Comparison of ENCODE assay signal across 9 cellular contexts in the genomic region with DNA sequence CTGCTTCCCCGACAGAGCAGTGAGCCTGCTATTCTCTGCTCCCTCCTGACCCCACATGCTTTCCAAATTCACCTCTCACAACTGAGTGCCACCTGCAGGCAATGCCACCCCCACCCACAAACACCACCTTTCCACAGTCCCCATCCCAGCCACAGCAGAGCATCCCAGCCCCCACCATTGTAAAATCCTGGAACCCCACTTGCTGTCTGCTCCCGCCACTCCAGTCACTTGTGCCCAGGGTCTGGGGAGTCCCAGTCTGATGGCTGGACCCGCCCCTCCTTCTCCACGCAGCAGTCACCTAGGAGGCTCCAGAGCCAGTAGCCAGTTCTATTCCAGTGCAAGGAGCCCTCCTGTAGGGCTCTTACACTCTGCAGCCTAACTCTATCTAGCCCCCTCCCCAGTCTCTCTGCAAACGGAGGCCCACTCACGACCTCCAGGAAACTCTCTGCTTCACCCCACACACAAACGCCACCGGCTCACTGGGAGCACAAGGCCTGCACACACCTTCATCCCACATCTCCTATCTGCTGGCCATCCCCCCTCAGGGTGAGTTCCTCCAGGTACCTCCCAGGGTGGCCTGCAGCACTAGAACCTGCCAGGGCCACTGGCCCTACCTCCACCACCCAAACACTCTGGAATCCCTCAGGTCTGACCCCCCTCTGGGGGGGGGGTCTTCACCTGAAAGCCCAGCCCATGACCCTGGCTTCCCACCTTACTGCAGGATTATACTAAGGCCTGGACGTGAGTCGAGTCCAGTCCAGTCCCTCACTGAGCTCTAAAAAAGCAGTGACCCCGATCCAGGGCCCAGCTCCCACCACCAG. TPM values are rescaled to one million over a fixed set of nuclear protein-coding genes. Genes with fewer than 3 reads are reported as not detected.
A peak's percentile ranks its signal among the peaks of the same experiment; 100 is the strongest.
DNase-seq lines count a peak whose midpoint lies in the region; ATAC-seq, FAIRE-seq and TF ChIP-seq lines count a peak whose summit lies in the region.
"Had no signal": no experiment of that assay in that cellular context is flagged by ENCODE, and none has a peak within 500 bp of the region (broad histone marks: within the 10 kb centered on the region; RNA-seq: fewer than 3 reads in every experiment).

No MANE protein-coding gene starts in this region.

- H3K4me3 Mint-ChIP-seq in neural crest cell: peak overlapping the region; percentile 99

- no peak overlapping the region for H3K14ac ChIP-seq in H1 (ENCODE audit: insufficient read length)

- H2AFZ ChIP-seq in Loucy (ENCODE audit: low read length) (no peak overlapping the region), H1 (ENCODE audit: low read length) (no peak overlapping the region)

- H3K9ac ChIP-seq in Loucy (ENCODE audit: low read depth, low read length, poor library complexity, severe bottlenecking) (peak overlapping the region; percentile 99), H1 (replicated peaks in 1 of 4; ENCODE audit: extremely low read depth in 1 of 4, low read depth in 3 of 4, low read length in 3 of 4) (peak overlapping the region in 3 of 4 experiments; percentile 61 to 86 (median 78); a peak in 5 of 7 replicates)

- H2BK12ac ChIP-seq in H1 (ENCODE audit: low read depth, low read length): no peak overlapping the region

- WGBS in H1 (ENCODE audit: extremely low coverage in 1 of 2, insufficient coverage in 1 of 2, insufficient read length in 1 of 2, insufficient replicate concordance in 2 of 2, low coverage in 1 of 2, low lambda C conversion rate in 2 of 2, missing lambda C conversion rate in 1 of 2), 2 experiments: 78% methylated on average over 11 of the region's 11 CpGs; no CpG with 5 or more reads in 1 of the 2 experiments

- H3K9me3 ChIP-seq in Loucy (ENCODE audit: insufficient read depth, low read depth, low read length): no peaks in the 10 kb centered on the region
- no peaks in the 10 kb centered on the region for H3K9me3 ChIP-seq in H1 (ENCODE audit: insufficient read depth in 2 of 2, low read depth in 1 of 2, low read length in 1 of 2)

- no peaks in the 10 kb centered on the region for H3K9me3 Mint-ChIP-seq in neural crest cell

- no peak overlapping the region for H2BK15ac ChIP-seq in H1 (ENCODE audit: low read length)

- peak overlapping the region; percentile 20 for H4K91ac ChIP-seq in H1 (replicated peaks; ENCODE audit: insufficient read length, low read length)

- POLR2A ChIA-PET in H1 (lab: Charles Lee; ENCODE audit: partially characterized antibody): interaction anchor here (0.8 to 1.5 kb wide), 6 partner anchors 9 to 69 kb away, joined by 3 to 10 read pairs (median 5); no protein-coding TSS in a partner anchor

- FAIRE-seq in H1 (lab: Jason Lieb, UNC): no peak

- no peak overlapping the region; the same call in 1 of the 2 replicates for H2AK5ac ChIP-seq in H1 (ENCODE audit: low read depth, low read length)

- no peak overlapping the region for H2BK20ac ChIP-seq in H1 (ENCODE audit: low read length)

- CTCF ChIA-PET in H1 (lab: Charles Lee; ENCODE audit: partially characterized antibody): interaction anchor here (0.8 to 1.0 kb wide), 2 partner anchors 32 to 33 kb away, joined by 3 to 4 read pairs; no protein-coding TSS in a partner anchor

- H3K79me2 ChIP-seq in Loucy (ENCODE audit: insufficient read depth, low read length): peaks cover 90% of the 10 kb centered on the region
- peaks cover 0 to 26% of the 10 kb centered on the region in 2 experiments; a peak in 3 of 4 replicates for H3K79me2 ChIP-seq in H1 (ENCODE audit: control insufficient read depth in 1 of 2, insufficient read depth in 2 of 2, low read length in 2 of 2)

- H3K36me3 ChIP-seq in Loucy (ENCODE audit: insufficient read depth, low read length) (peaks cover 21% of the 10 kb centered on the region; the same call in 1 of the 2 replicates), H1 (ENCODE audit: control insufficient read depth in 2 of 4, insufficient read depth in 4 of 4, low read length in 3 of 4) (peaks cover 2 to 16% (median 14%) of the 10 kb centered on the region in 4 experiments; a peak in 6 of 8 replicates)

- H2BK120ac ChIP-seq in H1 (replicated peaks; ENCODE audit: low read depth, low read length): no peak overlapping the region

- no peaks in the 10 kb centered on the region for H3K27me3 Mint-ChIP-seq in neural crest cell (ENCODE audit: low read depth)

- H3K23ac ChIP-seq in H1 (ENCODE audit: insufficient read length): no peak overlapping the region

- TF ChIP-seq EP300 in H1 (IDR thresholded peaks at IDR 0.05; ENCODE audit: borderline replicate concordance in 1 of 2, low read depth in 2 of 2, low read length in 2 of 2): no peak

- H3K56ac ChIP-seq in H1 (replicated peaks; ENCODE audit: insufficient read length, low read depth, low read length): no peak overlapping the region

- peaks cover 21% of the 10 kb centered on the region for H3K79me1 ChIP-seq in H1 (ENCODE audit: low read depth, low read length)

- no peaks in the 10 kb centered on the region for H3K36me3 Mint-ChIP-seq in neural crest cell (ENCODE audit: low read depth)

- H4K20me1 ChIP-seq in Loucy (ENCODE audit: insufficient read depth, low read length, poor library complexity, severe bottlenecking) (peaks cover 44% of the 10 kb centered on the region), H1 (replicated peaks in 1 of 2; ENCODE audit: control insufficient read depth in 1 of 2, insufficient read depth in 2 of 2, low read length in 2 of 2) (peaks cover 10 to 41% of the 10 kb centered on the region in 2 experiments)

- H3K4me1 ChIP-seq in Loucy (ENCODE audit: insufficient read depth, low read length, poor library complexity, severe bottlenecking) (peaks cover 38% of the 10 kb centered on the region), H1 (replicated peaks in 1 of 4; ENCODE audit: control insufficient read depth in 3 of 4, insufficient read depth in 4 of 4, low read length in 3 of 4) (peaks cover 0 to 24% (median 12%) of the 10 kb centered on the region in 4 experiments; a peak in 6 of 7 replicates)

- no peak overlapping the region for H4K5ac ChIP-seq in H1 (ENCODE audit: insufficient read length, low read depth, low read length)

- TF ChIP-seq CTCF in C4-2B (conservative IDR thresholded peaks at IDR 0.05) (no peak), Loucy (conservative IDR thresholded peaks at IDR 0.05; ENCODE audit: low read length) (no peak), H1 (IDR thresholded peaks at IDR 0.05; ENCODE audit: control extremely low read depth in 1 of 3, insufficient read depth in 1 of 3, low read depth in 1 of 3, low read length in 3 of 3) (no peak), neural crest cell (conservative IDR thresholded peaks at IDR 0.05) (no peak)

- H3K27ac ChIP-seq in C4-2B (peak overlapping the region; percentile 97), H1 (ENCODE audit: low read depth, low read length) (no peak overlapping the region)

- TF ChIP-seq RAD21 in H1 (IDR thresholded peaks at IDR 0.05 in 1 of 2, conservative IDR thresholded peaks at IDR 0.05 in 1 of 2; ENCODE audit: low read depth in 2 of 2, low read length in 2 of 2): no peak

- ATAC-seq in HG03439 (IDR thresholded peaks at IDR 0.05; ENCODE audit: unreplicated experiment) (no peak), GM19328 (IDR thresholded peaks at IDR 0.05; ENCODE audit: unreplicated experiment) (no peak)

- no peak for DNase-seq in H1 (ENCODE audit: low read depth in 1 of 2, low spot score in 2 of 2)
- DNase-seq in neural crest cell (ENCODE audit: low read depth, low spot score): no peak
- no peak for DNase-seq in HPDE6-E6E7 (ENCODE audit: extremely low spot score)
- no peak for DNase-seq in activated CD4-positive, alpha-beta T cell treated with anti-CD3 and anti-CD28 coated beads, Interleukin-2, amount 50 U/mL, for 48 hours
- DNase-seq: stimulated activated CD4-positive, alpha-beta T cell treated with anti-CD3 and anti-CD28 coated beads, Interleukin-2, amount 100 ng/mL, for 48 hours had no signal

- peak overlapping the region; percentile 97 for H3K4me2 ChIP-seq in Loucy (ENCODE audit: low read depth, low read length, poor library complexity, severe bottlenecking)
- peak overlapping the region; percentile 88 to 99 for H3K4me2 ChIP-seq in H1 (ENCODE audit: insufficient read depth in 1 of 2, low read depth in 2 of 2, low read length in 2 of 2)

- H3K27ac Mint-ChIP-seq in neural crest cell (ENCODE audit: unreplicated experiment): peak overlapping the region; percentile 96

- peak overlapping the region; percentile 96 for H3K4me3 ChIP-seq in Loucy (ENCODE audit: low read length, poor library complexity, severe bottlenecking)
- H3K4me3 ChIP-seq in H1 (ENCODE audit: extremely low read depth in 1 of 4, insufficient read depth in 2 of 4, low read depth in 3 of 4, low read length in 4 of 4): peak overlapping the region; percentile 75 to 92 (median 87); a peak in 7 of 8 replicates

- no peaks in the 10 kb centered on the region for H3K9me2 ChIP-seq in Loucy (replicated peaks; ENCODE audit: low read depth, low read length)

- peaks cover 29% of the 10 kb centered on the region for H3K4me1 Mint-ChIP-seq in neural crest cell

- peaks cover 16% of the 10 kb centered on the region; the same call in 1 of the 2 replicates for H3K23me2 ChIP-seq in H1 (ENCODE audit: low read depth, low read length)

- H4K8ac ChIP-seq in H1 (ENCODE audit: extremely low read depth, insufficient read depth, low read length): no peak overlapping the region

- no peaks in the 10 kb centered on the region for H3F3A ChIP-seq in Loucy (ENCODE audit: low read depth)

- no peak overlapping the region; the same call in 1 of the 2 replicates for H3K18ac ChIP-seq in H1 (ENCODE audit: extremely low read depth, low read length)

- peaks cover 5% of the 10 kb centered on the region for H3K27me3 ChIP-seq in Loucy (ENCODE audit: insufficient read depth, low read length, poor library complexity, severe bottlenecking)
- H3K27me3 ChIP-seq in H1 (replicated peaks in 1 of 4; ENCODE audit: control insufficient read depth in 3 of 4, extremely low read depth in 1 of 4, insufficient read depth in 3 of 4, low read length in 3 of 4): no peaks in the 10 kb centered on the region

- no peak overlapping the region for H3K4ac ChIP-seq in H1 (replicated peaks; ENCODE audit: insufficient read length, low read depth, low read length)

- H2BK5ac ChIP-seq in H1 (ENCODE audit: low read depth, low read length): peak overlapping the region; percentile 83; the same call in 1 of the 2 replicates

- no peak for TF ChIP-seq POLR2A in H1 (IDR thresholded peaks at IDR 0.05; ENCODE audit: control extremely low read depth in 1 of 2, low read depth in 2 of 2, low read length in 2 of 2)

RNA-seq across cellular contexts. Expression of a gene that starts 1.4 kb away (rescaled TPM):
- total RNA-seq in H1 (2021; fragmentation: NEBNext Ultra II Directional; extraction: Animal tissue kit (Norgen Biotek cat#: 25700)): 14.3 and 15.6 TPM in 2 replicates
- polyA plus RNA-seq in H1 (2011; rRNA removed): 14.0 and 23.2 TPM in 2 replicates
- 17.3 TPM for polyA plus RNA-seq in H1 (2011; cell fraction: cytosol; rRNA removed)
- 21.9 TPM for polyA plus RNA-seq in H1 (2011; cell fraction: nucleus; rRNA removed)
- polyA plus RNA-seq in H1 (2012, experiment 1 of 2): 9.1 to 18.9 TPM (median 16.9 TPM) in 4 replicates
- 14.8 TPM for polyA plus RNA-seq in H1 (2012, experiment 2 of 2)
- polyA plus RNA-seq in H1 (2013, experiment 1 of 2): 5.8 TPM
- 5.3 TPM for polyA plus RNA-seq in H1 (2013, experiment 2 of 2)
- polyA minus RNA-seq in H1 (2011; rRNA and poly(A)+ RNA removed): 3.8 and 4.5 TPM in 2 replicates
- polyA minus RNA-seq in H1 (2011; cell fraction: cytosol; rRNA and poly(A)+ RNA removed): 6.1 TPM
- 5.6 TPM for polyA minus RNA-seq in H1 (2011; cell fraction: nucleus; rRNA and poly(A)+ RNA removed)
- total RNA-seq in neural crest cell: 12.1 and 13.8 TPM in 2 replicates

RNA-seq across cellular contexts. Expression of a gene that starts 1.4 kb away (rescaled TPM):
- total RNA-seq in H1 (2021; fragmentation: NEBNext Ultra II Directional; extraction: Animal tissue kit (Norgen Biotek cat#: 25700)): 16.1 and 18.8 TPM in 2 replicates
- 11.5 and 15.5 TPM in 2 replicates for polyA plus RNA-seq in H1 (2011; rRNA removed)
- 9.8 TPM for polyA plus RNA-seq in H1 (2011; cell fraction: cytosol; rRNA removed)
- 21.7 TPM for polyA plus RNA-seq in H1 (2011; cell fraction: nucleus; rRNA removed)
- 9.6 to 13.3 TPM (median 12.3 TPM) in 4 replicates for polyA plus RNA-seq in H1 (2012, experiment 1 of 2)
- 9.3 TPM for polyA plus RNA-seq in H1 (2012, experiment 2 of 2)
- 7.9 TPM for polyA plus RNA-seq in H1 (2013, experiment 1 of 2)
- polyA plus RNA-seq in H1 (2013, experiment 2 of 2): 7.7 TPM
- 32.1 and 33.6 TPM in 2 replicates for polyA minus RNA-seq in H1 (2011; rRNA and poly(A)+ RNA removed)
- 10.3 TPM for polyA minus RNA-seq in H1 (2011; cell fraction: cytosol; rRNA and poly(A)+ RNA removed)
- polyA minus RNA-seq in H1 (2011; cell fraction: nucleus; rRNA and poly(A)+ RNA removed): 21.5 TPM
- total RNA-seq in neural crest cell: 26.7 and 28.1 TPM in 2 replicates
